Comparison of ENCODE assay signal across 17 cellular contexts in the genomic region with DNA sequence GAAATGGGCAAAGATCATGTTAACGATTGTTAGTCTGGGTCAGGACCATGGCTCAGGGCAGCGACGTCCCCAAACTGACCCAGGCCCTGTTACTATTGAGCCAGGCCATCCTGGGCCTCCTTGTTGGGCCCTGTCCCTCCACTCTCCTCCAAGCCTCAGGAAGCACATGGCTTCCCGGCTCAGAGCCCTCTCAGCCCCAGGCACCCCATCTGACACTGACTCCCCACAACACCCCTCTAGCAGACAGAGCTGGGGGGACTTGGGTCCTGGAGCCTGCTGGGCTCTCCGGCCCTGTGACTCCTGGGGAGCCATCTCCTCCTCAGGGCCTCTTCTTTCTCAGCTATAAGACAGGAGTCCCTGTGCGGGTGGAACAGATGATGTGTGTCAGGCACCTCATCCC.
"Had no signal": no experiment of that assay in that cellular context is flagged by ENCODE, and none has a peak within 500 bp of the region (broad histone marks: within the 10 kb centered on the region; RNA-seq: fewer than 3 reads in every experiment).

No MANE protein-coding gene starts in this region.

- H3K27ac ChIP-seq: dorsolateral prefrontal cortex, neural progenitor cell, pancreas, thyroid gland, VCaP had no signal

- H3K9ac ChIP-seq: neural progenitor cell had no signal

- H3K4me1 Mint-ChIP-seq: activated naive CD8-positive, alpha-beta T cell treated with anti-CD3 and anti-CD28 coated beads for 36 hours; activated T-helper 17 cell treated with anti-CD3 and anti-CD28 coated beads, Interleukin-2, amount 50 U/mL, for 72 hours had no signal

- H2AFZ ChIP-seq: neural progenitor cell had no signal

- H3K27ac Mint-ChIP-seq: activated naive CD8-positive, alpha-beta T cell treated with anti-CD3 and anti-CD28 coated beads for 36 hours; activated T-helper 17 cell treated with anti-CD3 and anti-CD28 coated beads, Interleukin-2, amount 50 U/mL, for 72 hours; neural progenitor cell had no signal

- H3K4me3 ChIP-seq: dorsolateral prefrontal cortex, neural progenitor cell, pancreas, thyroid gland had no signal

- H3K4me3 Mint-ChIP-seq: activated naive CD8-positive, alpha-beta T cell treated with anti-CD3 and anti-CD28 coated beads for 36 hours; activated T-helper 17 cell treated with anti-CD3 and anti-CD28 coated beads, Interleukin-2, amount 50 U/mL, for 72 hours; neural progenitor cell had no signal

- ATAC-seq: activated T-helper 17 cell treated with anti-CD3 and anti-CD28 coated beads, Interleukin-2, amount 50 U/mL, for 72 hours; left ventricle myocardium superior; pancreas had no signal

- DNase-seq: activated CD4-positive, alpha-beta T cell treated with anti-CD3 and anti-CD28 coated beads, Interleukin-2, amount 50 U/mL, for 1 hour; activated CD4-positive, CD25-positive, alpha-beta regulatory T cell treated with anti-CD3 and anti-CD28 coated beads, Interleukin-2, amount 50 U/mL, for 72 hours; activated naive CD4-positive, alpha-beta T cell; activated naive CD8-positive, alpha-beta T cell treated with anti-CD3 and anti-CD28 coated beads for 36 hours; activated T-cell treated with anti-CD3 and anti-CD28 coated beads for 4 hours; amygdala; dorsolateral prefrontal cortex; left ventricle myocardium superior; pancreas; stimulated activated naive CD4-positive, alpha-beta T cell treated with Interleukin-2 at 50 U/mL for 16 hours; thyroid gland had no signal

- H3K9me3 ChIP-seq: pancreas, thyroid gland had no signal

- H3K27me3 ChIP-seq: neural progenitor cell, pancreas, thyroid gland had no signal

- H3K9me3 Mint-ChIP-seq: activated naive CD8-positive, alpha-beta T cell treated with anti-CD3 and anti-CD28 coated beads for 36 hours; activated T-helper 17 cell treated with anti-CD3 and anti-CD28 coated beads, Interleukin-2, amount 50 U/mL, for 72 hours; neural progenitor cell had no signal

- FAIRE-seq: endometrium, frontal cortex, pancreas, urothelium cell line had no signal

- H3K36me3 ChIP-seq: neural progenitor cell, pancreas, thyroid gland had no signal

- H3K36me3 Mint-ChIP-seq: activated naive CD8-positive, alpha-beta T cell treated with anti-CD3 and anti-CD28 coated beads for 36 hours; neural progenitor cell had no signal

- H3K4me2 ChIP-seq: neural progenitor cell had no signal
